In genomic region chr6:68502946-68503345, GRCh38 we compare ENCODE assay signal across 32 cellular contexts.
"Had no signal": no experiment of that assay in that cellular context is flagged by ENCODE, and none has a peak within 500 bp of the region (broad histone marks: within the 10 kb centered on the region; RNA-seq: fewer than 3 reads in every experiment).

No MANE protein-coding gene starts in this region.

- H3K27ac Mint-ChIP-seq: activated B cell treated with CpG ODN at 0.5 μM for 24 hours; activated CD8-positive, alpha-beta T cell treated with anti-CD3 and anti-CD28 coated beads for 36 hours; activated naive CD8-positive, alpha-beta T cell; activated T-helper 17 cell treated with anti-CD3 and anti-CD28 coated beads, Interleukin-2, amount 50 U/mL, for 72 hours; dendritic cell treated with granulocyte-macrophage colony-stimulating factor and Interleukin-4, amounts not matched to agents 40 ng/mL and 50 ng/mL, for 4 days; endodermal cell had no signal

- FAIRE-seq: astrocyte, bronchial epithelial cell, frontal cortex had no signal

- H3K4me1 Mint-ChIP-seq: activated B cell treated with CpG ODN at 0.5 μM for 24 hours; activated T-helper 17 cell treated with anti-CD3 and anti-CD28 coated beads, Interleukin-2, amount 50 U/mL, for 72 hours; central memory CD8-positive, alpha-beta T cell had no signal

- ATAC-seq: activated CD4-positive, CD25-positive, alpha-beta regulatory T cell treated with anti-CD3 and anti-CD28 coated beads, Interleukin-2, amount 50 U/mL, for 24 hours; activated CD8-positive, alpha-beta T cell treated with anti-CD3 and anti-CD28 coated beads for 36 hours; activated T-cell treated with anti-CD3 and anti-CD28 coated beads, Interleukin-2, amount 50 U/mL, for 4 hours; activated T-helper 17 cell treated with anti-CD3 and anti-CD28 coated beads, Interleukin-2, amount 50 U/mL, for 72 hours; esophagus mucosa had no signal

- DNase-seq: activated B cell treated with CpG ODN at 0.5 μM for 24 hours; activated CD4-positive, alpha-beta T cell treated with anti-CD3 and anti-CD28 coated beads for 48 hours; activated CD4-positive, alpha-beta T cell treated with anti-CD3 and anti-CD28 coated beads, Interleukin-2, amount 50 U/mL, for 1 hour; activated CD4-positive, alpha-beta T cell treated with anti-CD3 and anti-CD28 coated beads, Interleukin-2, amount 50 U/mL, for 48 hours; activated CD8-positive, alpha-beta memory T cell treated with anti-CD3 and anti-CD28 coated beads for 24 hours; activated CD8-positive, alpha-beta T cell treated with anti-CD3 and anti-CD28 coated beads for 36 hours; activated effector memory CD4-positive, alpha-beta T cell treated with Interleukin-2 at 50 U/mL for 16 hours; activated gamma-delta T cell treated with Interleukin-2 at 50 U/mL for 16 hours; activated naive CD4-positive, alpha-beta T cell treated with anti-CD3 and anti-CD28 coated beads, Interleukin-2, amount 50 U/mL, for 16 hours; activated naive CD4-positive, alpha-beta T cell treated with Interleukin-2 at 50 U/mL for 16 hours; activated T-cell treated with anti-CD3 and anti-CD28 coated beads, Interleukin-2, amount 50 U/mL, for 4 hours; amniotic stem cell; anterior cingulate cortex; brain microvascular endothelial cell; dorsolateral prefrontal cortex; effector memory CD4-positive, alpha-beta T cell; endodermal cell; foreskin fibroblast; head of caudate nucleus; hippocampal formation; T1000; WERI-Rb-1 had no signal

- H3K27me3 Mint-ChIP-seq: activated B cell treated with CpG ODN at 0.5 μM for 24 hours; activated CD8-positive, alpha-beta T cell treated with anti-CD3 and anti-CD28 coated beads for 36 hours; activated naive CD8-positive, alpha-beta T cell; activated T-helper 17 cell treated with anti-CD3 and anti-CD28 coated beads, Interleukin-2, amount 50 U/mL, for 72 hours; central memory CD8-positive, alpha-beta T cell; dendritic cell treated with granulocyte-macrophage colony-stimulating factor and Interleukin-4, amounts not matched to agents 40 ng/mL and 50 ng/mL, for 4 days had no signal

- H3K4me3 ChIP-seq: coronary artery, dorsolateral prefrontal cortex had no signal

- H3K36me3 ChIP-seq: brain microvascular endothelial cell, WERI-Rb-1 had no signal

- H3K27ac ChIP-seq: brain microvascular endothelial cell, coronary artery, dorsolateral prefrontal cortex, WERI-Rb-1 had no signal

- H3K4me3 Mint-ChIP-seq: activated B cell treated with CpG ODN at 0.5 μM for 24 hours; activated CD8-positive, alpha-beta T cell treated with anti-CD3 and anti-CD28 coated beads for 36 hours; activated naive CD8-positive, alpha-beta T cell; activated T-cell treated with anti-CD3 and anti-CD28 coated beads, Interleukin-2, amount 50 U/mL, for 4 hours; activated T-helper 17 cell treated with anti-CD3 and anti-CD28 coated beads, Interleukin-2, amount 50 U/mL, for 72 hours; central memory CD8-positive, alpha-beta T cell; dendritic cell treated with granulocyte-macrophage colony-stimulating factor and Interleukin-4, amounts not matched to agents 40 ng/mL and 50 ng/mL, for 4 days; endodermal cell had no signal

- H3K27me3 ChIP-seq: brain microvascular endothelial cell, dorsolateral prefrontal cortex had no signal

- H3K36me3 Mint-ChIP-seq: activated naive CD8-positive, alpha-beta T cell had no signal
